Comparison of ENCODE assay signal across 8 cellular contexts in genomic region chr11:65382036-65382803, GRCh38. TPM values are rescaled to one million over a fixed set of nuclear protein-coding genes. Genes with fewer than 3 reads are reported as not detected.
DNase-seq lines count a peak whose midpoint lies in the region; ATAC-seq and TF ChIP-seq lines count a peak whose summit lies in the region.

TSS of gene SLC25A45 (minus strand) at chr11:65382646. CDS start at chr11:65381951, 695 bp downstream.

- H2AFZ ChIP-seq in hepatocyte, result peak within 1 kb of the TSS; percentile 7

- peak; percentile 62 to 89 for TF ChIP-seq POLR2A in gastrocnemius medialis (IDR thresholded peaks at IDR 0.05)

- H3K36me3 ChIP-seq in ascending aorta (no peaks in the 10 kb centered on the region), hepatocyte (replicated peaks; ENCODE audit: insufficient read depth, low read depth) (no peaks in the 10 kb centered on the region), gastrocnemius medialis (no peaks in the 10 kb centered on the region)

- WGBS in hepatocyte (ENCODE audit: low lambda C conversion rate, missing lambda C conversion rate), result 7% methylated on average over 27 of the region's 27 CpGs

- no peaks in the 10 kb centered on the region for H4K20me1 ChIP-seq in hepatocyte (ENCODE audit: insufficient read depth, poor library complexity, severe bottlenecking)

- H3K4me3 ChIP-seq in ascending aorta, result peak within 1 kb of the TSS; percentile 31 to 63
- no peak within 1 kb of the TSS for H3K4me3 ChIP-seq in hepatocyte
- peak within 1 kb of the TSS; percentile 46 to 63 (median 54) for H3K4me3 ChIP-seq in gastrocnemius medialis

- TF ChIP-seq CTCF in ascending aorta (IDR thresholded peaks at IDR 0.05), result peak; percentile 80 to 98 (median 88)
- peak; percentile 78 for TF ChIP-seq CTCF in hepatocyte (IDR thresholded peaks at IDR 0.05; ENCODE audit: poor library complexity)
- TF ChIP-seq CTCF in gastrocnemius medialis (IDR thresholded peaks at IDR 0.05 in 4 of 5, conservative IDR thresholded peaks at IDR 0.05 in 1 of 5), result peak; percentile 93 to 99 (median 96)

- H3K27me3 ChIP-seq in ascending aorta (no peaks in the 10 kb centered on the region), hepatocyte (no peaks in the 10 kb centered on the region), gastrocnemius medialis (no peaks in the 10 kb centered on the region)

- in situ Hi-C loops in gastrocnemius medialis (cut with MboI; ENCODE audit: low sequenced_read_pairs in 4 of 4), result loop anchor here in 1 of 4 donors (5.0 kb wide), 1 partner anchor 35 kb away; no protein-coding TSS in a partner anchor

- peak; percentile 98 for DNase-seq in A172 (ENCODE audit: low spot score)
- peak; percentile 83 to 88 for DNase-seq in NCI-H2081 (lab: John Stamatoyannopoulos, UW)
- DNase-seq in T-helper 22 cell (ENCODE audit: low read depth), result peak; percentile 93
- DNase-seq in ascending aorta (ENCODE audit: low spot score in 2 of 2), result peak; percentile 91 to 98
- DNase-seq in hepatocyte (ENCODE audit: low spot score), result peak; percentile 97
- DNase-seq in gastrocnemius medialis, result peak; percentile 95 to 96

- H3K79me2 ChIP-seq in hepatocyte, result peaks cover 13% of the 10 kb centered on the region

- H3K9me3 ChIP-seq in ascending aorta (no peaks in the 10 kb centered on the region), hepatocyte (ENCODE audit: low read depth) (no peaks in the 10 kb centered on the region), gastrocnemius medialis (no peaks in the 10 kb centered on the region)

- intact Hi-C loops in ascending aorta (cut with DNase I), result loop anchor here (1.0 to 5.0 kb wide), 3 partner anchors 34 to 190 kb away; partner anchors contain the start of genes FAM89B and ZNRD2
- intact Hi-C loops in gastrocnemius medialis (cut with DNase I; ENCODE audit: low total_unique reads), result loop anchor here (1.0 to 2.0 kb wide), 4 partner anchors 35 to 128 kb away; no protein-coding TSS in a partner anchor

- ATAC-seq in GM18519 (IDR thresholded peaks at IDR 0.05; ENCODE audit: low FRiP score, unreplicated experiment) (peak; percentile 42), HG03039 (IDR thresholded peaks at IDR 0.05; ENCODE audit: unreplicated experiment) (peak; percentile 52), gastrocnemius medialis (peak; percentile 80 to 86)

- H3K4me2 ChIP-seq in hepatocyte, result peak within 1 kb of the TSS; percentile 69

- H3K4me1 ChIP-seq in ascending aorta (peaks cover 10 to 34% of the 10 kb centered on the region in 2 donors), hepatocyte (ENCODE audit: insufficient read depth) (peaks cover 71% of the 10 kb centered on the region), gastrocnemius medialis (peaks cover 46 to 51% of the 10 kb centered on the region in 2 donors)

- no peaks in the 10 kb centered on the region for H3K9me2 ChIP-seq in hepatocyte (replicated peaks; ENCODE audit: insufficient read depth)

- H3K27ac ChIP-seq in ascending aorta, result peak within 1 kb of the TSS; percentile 95 to 97
- peak within 1 kb of the TSS; percentile 99 for H3K27ac ChIP-seq in hepatocyte
- H3K27ac ChIP-seq in gastrocnemius medialis, result peak within 1 kb of the TSS; percentile 96 to 100 (median 98)

RNA-seq across cellular contexts. Expression of gene SLC25A45, which starts in this region (rescaled TPM):
- 3.5 and 7.0 TPM in 2 replicates for total RNA-seq in A172 (2014; rRNA removed; shearing (Covaris generic))
- total RNA-seq in ascending aorta, result 11.4 TPM
- total RNA-seq in hepatocyte, result 4.9 and 8.8 TPM in 2 replicates
- polyA plus RNA-seq in hepatocyte, result 13.9 and 20.3 TPM in 2 replicates
- total RNA-seq in gastrocnemius medialis, result 10 to 100 TPM in 1 of 4 donors, 1 to 10 TPM in 3; 2.6 to 12.4 (median 5.6) TPM
